Comparison of ENCODE assay signal across 11 cellular contexts in genomic region chr13:40639226-40639681, GRCh38. TPM values are rescaled to one million over a fixed set of nuclear protein-coding genes. Genes with fewer than 3 reads are reported as not detected.
DNase-seq lines count a peak whose midpoint lies in the region; ATAC-seq and TF ChIP-seq lines count a peak whose summit lies in the region.
"Had no signal": no experiment of that assay in that cellular context is flagged by ENCODE, and none has a peak within 500 bp of the region (broad histone marks: within the 10 kb centered on the region; RNA-seq: fewer than 3 reads in every experiment).

No MANE protein-coding gene starts in this region.

- peaks cover 39% of the 10 kb centered on the region for H4K20me1 ChIP-seq in DOHH2 (ENCODE audit: control insufficient read depth, insufficient read depth, low read depth, low read length)

- no peak for TF ChIP-seq CTCF in DOHH2 (IDR thresholded peaks at IDR 0.05; ENCODE audit: low read depth, low read length, poor library complexity, severe bottlenecking)
- TF ChIP-seq CTCF in RWPE1 (conservative IDR thresholded peaks at IDR 0.05; ENCODE audit: low read depth): no peak
- TF ChIP-seq CTCF in fibroblast of villous mesenchyme (IDR thresholded peaks at IDR 0.05; ENCODE audit: insufficient read depth, low read depth, low read length): no peak
- TF ChIP-seq CTCF in progenitor cell of endocrine pancreas (IDR thresholded peaks at IDR 0.05; ENCODE audit: unreplicated experiment): no peak

- peak overlapping the region; percentile 1; the same call in 1 of the 2 replicates for H3K4me2 ChIP-seq in DOHH2 (ENCODE audit: low read length)
- H3K4me2 ChIP-seq: KMS-11 had no signal

- H3K9me3 ChIP-seq in DOHH2 (ENCODE audit: control insufficient read depth, insufficient read depth, low read length): no peaks in the 10 kb centered on the region

- no peak overlapping the region for H3K4me3 Mint-ChIP-seq in progenitor cell of endocrine pancreas (ENCODE audit: low read depth)

- H3K27ac ChIP-seq in DOHH2 (ENCODE audit: low read depth, low read length) (no peak overlapping the region), RWPE1 (peak overlapping the region; percentile 23; the same call in 1 of the 2 replicates)
- H3K27ac ChIP-seq: KMS-11 had no signal

- peaks cover 16% of the 10 kb centered on the region for H3K4me1 Mint-ChIP-seq in progenitor cell of endocrine pancreas (ENCODE audit: low read depth)

- peaks cover 84% of the 10 kb centered on the region for H3K4me1 ChIP-seq in DOHH2 (ENCODE audit: control insufficient read depth, low read length)

- no peaks in the 10 kb centered on the region for H3K9me2 ChIP-seq in DOHH2 (replicated peaks; ENCODE audit: control insufficient read depth, low read length)

- CTCF ChIA-PET in RWPE1 (lab: Yijun Ruan, JAX): no interaction called here

- DNase-seq in RWPE1 (ENCODE audit: low spot score): no peak
- peak; percentile 56 for DNase-seq in fibroblast of villous mesenchyme (ENCODE audit: low read depth)
- DNase-seq in progenitor cell of endocrine pancreas (ENCODE audit: low spot score, unreplicated experiment): no peak
- DNase-seq in DMS79 treated with DMSO at 0.1 percent for 48 hours (lab: John Stamatoyannopoulos, UW): no peak
- DNase-seq in NCI-H1694 treated with DMSO at 0.1 percent for 48 hours (lab: John Stamatoyannopoulos, UW): no peak
- DNase-seq in activated CD8-positive, alpha-beta memory T cell treated with anti-CD3 and anti-CD28 coated beads, Interleukin-2, amount 50 U/mL, for 4 hours: no peak
- DNase-seq: amniotic stem cell, GOT3 had no signal

- H3F3A ChIP-seq in DOHH2 (ENCODE audit: control insufficient read depth, insufficient read depth): peaks cover 9% of the 10 kb centered on the region

- no peaks in the 10 kb centered on the region for H3K9me3 Mint-ChIP-seq in progenitor cell of endocrine pancreas (ENCODE audit: low read depth)

- H3K36me3 Mint-ChIP-seq in progenitor cell of endocrine pancreas (ENCODE audit: insufficient read depth): no peaks in the 10 kb centered on the region

- H3K36me3 ChIP-seq in DOHH2 (ENCODE audit: control insufficient read depth, low read length): peaks cover 56% of the 10 kb centered on the region

- no peak for ATAC-seq in HG03196 (IDR thresholded peaks at IDR 0.05; ENCODE audit: unreplicated experiment)

- H3K27ac Mint-ChIP-seq in progenitor cell of endocrine pancreas: peak overlapping the region; percentile 49

- H3K79me2 ChIP-seq in DOHH2 (ENCODE audit: control insufficient read depth, low read length): peaks cover 100% of the 10 kb centered on the region

- H3K27me3 ChIP-seq in DOHH2 (ENCODE audit: control insufficient read depth, low read length): no peaks in the 10 kb centered on the region

- POLR2A ChIA-PET in RWPE1 (lab: Yijun Ruan, JAX; ENCODE audit: low non-redundant PET): no interaction called here

- no peaks in the 10 kb centered on the region for H3K27me3 Mint-ChIP-seq in progenitor cell of endocrine pancreas

- H3K4me3 ChIP-seq in DOHH2 (ENCODE audit: low read length) (no peak overlapping the region), fibroblast of villous mesenchyme (ENCODE audit: low read depth, low read length) (no peak overlapping the region)

RNA-seq across cellular contexts. Expression of gene FOXO1, which starts 27.2 kb away (rescaled TPM):
- total RNA-seq in fibroblast of villous mesenchyme: 7.1 and 9.5 TPM in 2 replicates
- total RNA-seq in progenitor cell of endocrine pancreas: 15.7 TPM in 2 replicates
